In genomic region chr6:26593278-26594127, GRCh38 we compare ENCODE assay signal across 1 cellular context.
TF ChIP-seq lines count a peak whose summit lies in the region.

No MANE protein-coding gene starts in this region.

TF ChIP-seq in H1, 55 proteins besides CTCF, POLR2A, EP300 and RAD21:
- no peak for TF ChIP-seq CEBPB (IDR thresholded peaks at IDR 0.05; ENCODE audit: low read depth, low read length)
- TF ChIP-seq TBP (IDR thresholded peaks at IDR 0.05; ENCODE audit: low read depth, low read length): no peak
